ENCODE assay signal across 9 cellular contexts in the genomic region with DNA sequence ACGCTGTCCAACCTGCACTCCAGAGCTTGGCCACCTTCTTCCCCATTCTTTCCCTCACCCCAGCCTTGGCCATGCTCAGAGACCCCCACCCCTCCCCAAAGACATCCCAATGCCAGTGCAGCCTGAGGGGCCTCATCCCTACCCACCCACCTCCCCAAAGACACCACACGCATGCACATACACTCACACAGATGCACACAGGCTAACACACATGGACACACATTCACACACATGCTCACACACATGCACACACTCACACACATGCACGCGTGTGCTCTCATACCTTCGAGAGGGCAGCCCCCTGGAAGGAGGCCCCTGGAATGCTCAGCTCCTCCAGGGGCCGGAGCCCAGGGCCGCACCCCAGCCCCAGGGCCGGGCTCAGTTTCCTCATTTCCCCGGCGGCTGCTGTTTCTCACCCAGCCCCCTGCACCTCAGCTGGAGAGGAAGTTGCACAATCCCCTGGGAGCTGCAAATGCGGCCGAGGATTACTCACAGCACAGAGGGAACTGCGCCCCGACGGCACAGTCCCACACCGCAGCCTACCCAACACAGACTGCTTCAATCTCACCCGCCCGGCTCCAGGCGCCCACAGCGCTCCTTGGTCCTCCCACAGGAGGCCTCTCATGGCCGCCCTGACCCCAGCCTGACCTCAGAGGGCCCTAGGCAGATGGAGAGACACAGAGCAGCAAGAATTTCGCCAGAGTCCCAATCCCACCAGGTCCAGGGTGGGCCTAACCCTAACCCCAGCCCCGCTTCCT. TPM values are rescaled to one million over a fixed set of nuclear protein-coding genes. Genes with fewer than 3 reads are reported as not detected.
DNase-seq lines count a peak whose midpoint lies in the region; TF ChIP-seq lines count a peak whose summit lies in the region.
"Had no signal": no experiment of that assay in that cellular context is flagged by ENCODE, and none has a peak within 500 bp of the region (broad histone marks: within the 10 kb centered on the region; RNA-seq: fewer than 3 reads in every experiment).

No MANE protein-coding gene starts in this region.

- no peaks in the 10 kb centered on the region for H3K36me3 Mint-ChIP-seq in activated CD4-positive, alpha-beta T cell treated with anti-CD3 and anti-CD28 coated beads, Interleukin-2, amount 10 ng/mL, durations not matched to agents 7 days and 5 days (ENCODE audit: low read depth)

- no peak overlapping the region for H3K4me3 Mint-ChIP-seq in activated CD4-positive, alpha-beta T cell treated with anti-CD3 and anti-CD28 coated beads, Interleukin-2, amount 10 ng/mL, durations not matched to agents 7 days and 5 days

- H3F3A ChIP-seq in GM23248 (ENCODE audit: insufficient read depth), result no peaks in the 10 kb centered on the region
- no peaks in the 10 kb centered on the region for H3F3A ChIP-seq in smooth muscle cell (ENCODE audit: low read depth)

- 35 to 45% methylated on average over 23 of the region's 23 CpGs for WGBS in GM23248 (ENCODE audit: low coverage in 1 of 2, low lambda C conversion rate in 2 of 2, missing lambda C conversion rate in 2 of 2), 2 experiments
- WGBS in smooth muscle cell (ENCODE audit: low lambda C conversion rate), result 27% methylated on average over 19 of the region's 23 CpGs

- H3K4me1 ChIP-seq in GM23248 (ENCODE audit: insufficient read depth) (peaks cover 11% of the 10 kb centered on the region), Karpas-422 (ENCODE audit: low read length) (peaks cover 97% of the 10 kb centered on the region), adipocyte (ENCODE audit: control insufficient read depth, insufficient read depth, low read length) (peaks cover 26% of the 10 kb centered on the region), smooth muscle cell (ENCODE audit: low read depth) (no peaks in the 10 kb centered on the region)

- H3K9me3 Mint-ChIP-seq in activated CD4-positive, alpha-beta T cell treated with anti-CD3 and anti-CD28 coated beads, Interleukin-2, amount 10 ng/mL, durations not matched to agents 7 days and 5 days, result no peaks in the 10 kb centered on the region

- H3K36me3 ChIP-seq in GM23248 (ENCODE audit: low read depth) (no peaks in the 10 kb centered on the region), Karpas-422 (ENCODE audit: insufficient read depth, low read length) (peaks cover 2% of the 10 kb centered on the region; the same call in 1 of the 2 replicates), adipocyte (ENCODE audit: control insufficient read depth, insufficient read depth, low read length, severe bottlenecking) (no peaks in the 10 kb centered on the region), smooth muscle cell (ENCODE audit: low read depth) (no peaks in the 10 kb centered on the region)

- H3K4me1 Mint-ChIP-seq in activated CD4-positive, alpha-beta T cell treated with anti-CD3 and anti-CD28 coated beads, Interleukin-2, amount 10 ng/mL, durations not matched to agents 7 days and 5 days, result peaks cover 14% of the 10 kb centered on the region

- peak overlapping the region; percentile 27; the same call in 1 of the 2 replicates for H2AFZ ChIP-seq in GM23248
- H2AFZ ChIP-seq in Karpas-422 (ENCODE audit: low read length), result no peak overlapping the region
- H2AFZ ChIP-seq in smooth muscle cell (ENCODE audit: low read depth), result no peak overlapping the region

- no peak for TF ChIP-seq CTCF in smooth muscle cell (IDR thresholded peaks at IDR 0.05; ENCODE audit: borderline replicate concordance, insufficient read depth, poor library complexity, severe bottlenecking)

- POLR2A ChIA-PET in activated CD4-positive, alpha-beta T cell treated with anti-CD3 and anti-CD28 coated beads, Interleukin-2, amount 10 ng/mL, durations not matched to agents 7 days and 5 days (lab: Charles Lee), result interaction anchor here (0.6 kb wide), 1 partner anchor 10 kb away, joined by 3 read pairs; no protein-coding TSS in a partner anchor

- CTCF ChIA-PET in activated CD4-positive, alpha-beta T cell treated with anti-CD3 and anti-CD28 coated beads, Interleukin-2, amount 10 ng/mL, durations not matched to agents 7 days and 5 days (lab: Charles Lee), result interaction anchor here (0.6 to 1.7 kb wide), 3 partner anchors 8 to 11 kb away, joined by 3 to 9 read pairs (median 4); no protein-coding TSS in a partner anchor

- DNase-seq in GM23248, result peak; percentile 96
- peak; percentile 98 for DNase-seq in Karpas-422
- peak; percentile 97 for DNase-seq in adipocyte (ENCODE audit: low read depth)
- peak; percentile 99 for DNase-seq in hepatic stellate cell (ENCODE audit: low spot score)
- peak; percentile 26 for DNase-seq in smooth muscle cell (lab: John Stamatoyannopoulos, UW; ENCODE audit: unreplicated experiment)
- no peak for DNase-seq in cerebellum (ENCODE audit: low spot score)
- no peak for DNase-seq in activated CD4-positive, alpha-beta T cell treated with anti-CD3 and anti-CD28 coated beads, Interleukin-2, amount 10 ng/mL, durations not matched to agents 7 days and 5 days

- H3K27me3 Mint-ChIP-seq in activated CD4-positive, alpha-beta T cell treated with anti-CD3 and anti-CD28 coated beads, Interleukin-2, amount 10 ng/mL, durations not matched to agents 7 days and 5 days, result no peaks in the 10 kb centered on the region

- H3K9me3 ChIP-seq in GM23248 (ENCODE audit: low read depth) (no peaks in the 10 kb centered on the region), Karpas-422 (ENCODE audit: low read length) (no peaks in the 10 kb centered on the region), adipocyte (ENCODE audit: control insufficient read depth, low read length) (no peaks in the 10 kb centered on the region), smooth muscle cell (replicated peaks; ENCODE audit: low read depth) (no peaks in the 10 kb centered on the region)

- H3K27me3 ChIP-seq in GM23248 (replicated peaks; ENCODE audit: insufficient read depth) (no peaks in the 10 kb centered on the region), Karpas-422 (ENCODE audit: low read length) (no peaks in the 10 kb centered on the region), adipocyte (replicated peaks; ENCODE audit: control insufficient read depth, insufficient read depth, low read length) (no peaks in the 10 kb centered on the region), smooth muscle cell (ENCODE audit: low read depth) (no peaks in the 10 kb centered on the region)

- 0 out of 2 replicates have a peak overlapping the region, but pooled peaks have one; percentile 26 for H3K9ac ChIP-seq in GM23248
- H3K9ac ChIP-seq in Karpas-422 (ENCODE audit: low read length), result peak overlapping the region; percentile 94
- H3K9ac ChIP-seq in adipocyte (ENCODE audit: low read length), result no peak overlapping the region
- H3K9ac ChIP-seq in smooth muscle cell (ENCODE audit: low read depth), result no peak overlapping the region

- H3K9me2 ChIP-seq in GM23248 (ENCODE audit: insufficient read depth) (no peaks in the 10 kb centered on the region), Karpas-422 (replicated peaks; ENCODE audit: insufficient read depth, low read length) (no peaks in the 10 kb centered on the region)

- H3K27ac Mint-ChIP-seq in activated CD4-positive, alpha-beta T cell treated with anti-CD3 and anti-CD28 coated beads, Interleukin-2, amount 10 ng/mL, durations not matched to agents 7 days and 5 days, result no peak overlapping the region

- H3K4me2 ChIP-seq in GM23248 (ENCODE audit: unreplicated experiment), result peak overlapping the region; percentile 57
- peak overlapping the region; percentile 92 for H3K4me2 ChIP-seq in Karpas-422 (ENCODE audit: low read depth, low read length, poor library complexity, severe bottlenecking)
- peak overlapping the region; percentile 72 for H3K4me2 ChIP-seq in smooth muscle cell

- H3K4me3 ChIP-seq in GM08714 (ENCODE audit: low read length) (peak overlapping the region; percentile 59; the same call in 1 of the 2 replicates), GM23248 (no peak overlapping the region), Karpas-422 (ENCODE audit: low read length) (peak overlapping the region; percentile 80), adipocyte (ENCODE audit: low read length) (no peak overlapping the region), smooth muscle cell (no peak overlapping the region)

- H3K79me2 ChIP-seq in GM23248 (ENCODE audit: insufficient read depth), result no peaks in the 10 kb centered on the region
- peaks cover 86% of the 10 kb centered on the region for H3K79me2 ChIP-seq in Karpas-422 (ENCODE audit: low read length)
- peaks cover 26% of the 10 kb centered on the region for H3K79me2 ChIP-seq in smooth muscle cell (ENCODE audit: low read depth)

- peak overlapping the region; percentile 55 for H3K27ac ChIP-seq in GM23248
- H3K27ac ChIP-seq in Karpas-422 (ENCODE audit: low read length), result peak overlapping the region; percentile 99
- H3K27ac ChIP-seq in smooth muscle cell (ENCODE audit: low read depth), result peak overlapping the region; percentile 64

- in situ Hi-C loops in GM23248 (cut with MboI), result no loop called here

- no peaks in the 10 kb centered on the region for H4K20me1 ChIP-seq in GM23248 (ENCODE audit: insufficient read depth)
- H4K20me1 ChIP-seq in Karpas-422 (ENCODE audit: insufficient read depth, low read depth, low read length), result peaks cover 6% of the 10 kb centered on the region; the same call in 1 of the 2 replicates
- H4K20me1 ChIP-seq in smooth muscle cell (ENCODE audit: low read depth), result peaks cover 6% of the 10 kb centered on the region

RNA-seq across cellular contexts. Expression of a gene that starts 12.1 kb away (rescaled TPM):
- 5.7 and 10.0 TPM in 2 replicates for total RNA-seq in GM23248 (2014; rRNA removed; shearing (Covaris generic))
- 5.5 and 6.4 TPM in 2 replicates for polyA plus RNA-seq in GM23248 (2016; fragmentation: Nextera tagmentation; extraction: Ambion mirVana)
- 72.3 and 117 TPM in 2 replicates for total RNA-seq in Karpas-422 (2014; rRNA removed; shearing (Covaris generic); ENCODE audit: low replicate concordance)
- total RNA-seq in smooth muscle cell, result 3.3 and 15.7 TPM in 2 replicates
- 15.3 and 18.2 TPM in 2 replicates for polyA plus RNA-seq in smooth muscle cell
- total RNA-seq in cerebellum, result 1.9 TPM
- total RNA-seq in activated CD4-positive, alpha-beta T cell treated with anti-CD3 and anti-CD28 coated beads, Interleukin-2, amount 10 ng/mL, durations not matched to agents 7 days and 5 days, result 10 to 100 TPM in 1 of 2 experiments, 1 to 10 TPM in 1; 9.7 to 12.5 TPM

RNA-seq across cellular contexts. Expression of a gene that starts 23.8 kb away (rescaled TPM):
- not detected in 2 replicates for total RNA-seq in GM23248 (2014; rRNA removed; shearing (Covaris generic))
- polyA plus RNA-seq in GM23248 (2016; fragmentation: Nextera tagmentation; extraction: Ambion mirVana), result not detected in 2 replicates
- total RNA-seq in Karpas-422 (2014; rRNA removed; shearing (Covaris generic); ENCODE audit: low replicate concordance), result not detected in 2 replicates
- total RNA-seq in smooth muscle cell, result not detected in 2 replicates
- not detected in 2 replicates for polyA plus RNA-seq in smooth muscle cell
- total RNA-seq in cerebellum, result 0.36 TPM
- total RNA-seq in activated CD4-positive, alpha-beta T cell treated with anti-CD3 and anti-CD28 coated beads, Interleukin-2, amount 10 ng/mL, durations not matched to agents 7 days and 5 days, result not detected
- total RNA-seq: activated CD8-positive, alpha-beta memory T cell treated with anti-CD3 and anti-CD28 coated beads for 36 hours had no signal

RNA-seq across cellular contexts. Expression of a gene that starts 56.3 kb away (rescaled TPM):
- 3.0 and 3.4 TPM in 2 replicates for total RNA-seq in GM23248 (2014; rRNA removed; shearing (Covaris generic))
- polyA plus RNA-seq in GM23248 (2016; fragmentation: Nextera tagmentation; extraction: Ambion mirVana), result 1.7 and 2.5 TPM in 2 replicates
- 4.8 and 9.5 TPM in 2 replicates for total RNA-seq in Karpas-422 (2014; rRNA removed; shearing (Covaris generic); ENCODE audit: low replicate concordance)
- 3.1 and 5.6 TPM in 2 replicates for total RNA-seq in smooth muscle cell
- 4.8 and 6.4 TPM in 2 replicates for polyA plus RNA-seq in smooth muscle cell
- total RNA-seq in cerebellum, result 5.2 TPM
- total RNA-seq in activated CD4-positive, alpha-beta T cell treated with anti-CD3 and anti-CD28 coated beads, Interleukin-2, amount 10 ng/mL, durations not matched to agents 7 days and 5 days, result 1 to 10 TPM; 4.6 TPM

RNA-seq across cellular contexts. Expression of a gene that starts 57.2 kb away (rescaled TPM):
- total RNA-seq in GM23248 (2014; rRNA removed; shearing (Covaris generic)), result 2.1 TPM in 1 of 2 replicates, not detected in the other
- polyA plus RNA-seq in GM23248 (2016; fragmentation: Nextera tagmentation; extraction: Ambion mirVana) (not detected in 2 replicates), smooth muscle cell (1.1 TPM in 1 of 2 replicates, not detected in the other)
- 0.41 and 2.8 TPM in 2 replicates for total RNA-seq in Karpas-422 (2014; rRNA removed; shearing (Covaris generic); ENCODE audit: low replicate concordance)
- total RNA-seq in smooth muscle cell (2.0 TPM in 1 of 2 replicates, not detected in the other), cerebellum (2.4 TPM)
- not detected for total RNA-seq in activated CD4-positive, alpha-beta T cell treated with anti-CD3 and anti-CD28 coated beads, Interleukin-2, amount 10 ng/mL, durations not matched to agents 7 days and 5 days
- total RNA-seq: activated CD8-positive, alpha-beta memory T cell treated with anti-CD3 and anti-CD28 coated beads for 36 hours had no signal

Comparison
In these comparisons a context has a peak if more than half of its experiments do, and no peak if none do; other contexts are left out.
1. H3K4me3 ChIP-seq: peak in GM08714 (single experiment) and Karpas-422 (single experiment); none in GM23248 (single experiment), adipocyte (single experiment) and smooth muscle cell (single experiment).
2. DNase-seq: peak in GM23248 (single experiment), Karpas-422 (single experiment), adipocyte (single experiment), hepatic stellate cell (single experiment) and smooth muscle cell (single experiment); none in cerebellum (single experiment) and activated CD4-positive, alpha-beta T cell treated with anti-CD3 and anti-CD28 coated beads, Interleukin-2, amount 10 ng/mL, durations not matched to agents 7 days and 5 days (single experiment).
3. H3K9ac ChIP-seq: peak in GM23248 (single experiment) and Karpas-422 (single experiment); none in adipocyte (single experiment) and smooth muscle cell (single experiment).
4. Peak in every context shown above with its lines, with median percentiles within 50 percentile points of each other: H3K27ac ChIP-seq and H3K4me2 ChIP-seq.